In genomic region chr12:50105913-50106450, GRCh38 we compare ENCODE assay signal across 22 cellular contexts. TPM values are rescaled to one million over a fixed set of nuclear protein-coding genes. Genes with fewer than 3 reads are reported as not detected.
"Had no signal": no experiment of that assay in that cellular context is flagged by ENCODE, and none has a peak within 500 bp of the region (broad histone marks: within the 10 kb centered on the region; RNA-seq: fewer than 3 reads in every experiment).

No MANE protein-coding gene starts in this region.

- H3K4me2 ChIP-seq: smooth muscle cell had no signal

- H3K27ac Mint-ChIP-seq: activated CD4-positive, alpha-beta memory T cell treated with anti-CD3 and anti-CD28 coated beads for 36 hours; activated CD4-positive, alpha-beta T cell treated with anti-CD3 and anti-CD28 coated beads for 36 hours; activated CD8-positive, alpha-beta memory T cell treated with anti-CD3 and anti-CD28 coated beads, Interleukin-2, amount 10 ng/mL, durations not matched to agents 7 days and 5 days; activated naive CD4-positive, alpha-beta T cell treated with anti-CD3 and anti-CD28 coated beads, Interleukin-2, amount 50 U/mL, for 72 hours; activated T-cell treated with anti-CD3 and anti-CD28 coated beads, Interleukin-2, amount 50 U/mL, for 24 hours had no signal

- H3K9me3 Mint-ChIP-seq: activated CD4-positive, alpha-beta memory T cell treated with anti-CD3 and anti-CD28 coated beads for 36 hours; activated naive CD4-positive, alpha-beta T cell treated with anti-CD3 and anti-CD28 coated beads, Interleukin-2, amount 50 U/mL, for 72 hours; activated T-cell treated with anti-CD3 and anti-CD28 coated beads, Interleukin-2, amount 50 U/mL, for 24 hours; stimulated activated naive CD8-positive, alpha-beta T cell treated with anti-CD3 and anti-CD28 coated beads, Interleukin-15, amount 100 ng/mL, for 72 hours had no signal

- FAIRE-seq: pancreas had no signal

- DNase-seq: activated CD4-positive, alpha-beta memory T cell treated with anti-CD3 and anti-CD28 coated beads for 36 hours; activated CD4-positive, alpha-beta T cell treated with anti-CD3 and anti-CD28 coated beads for 36 hours; activated CD8-positive, alpha-beta memory T cell treated with anti-CD3 and anti-CD28 coated beads, Interleukin-2, amount 10 ng/mL, durations not matched to agents 7 days and 5 days; activated effector memory CD4-positive, alpha-beta T cell treated with Interleukin-2 at 50 U/mL for 16 hours; activated T-cell treated with anti-CD3 and anti-CD28 coated beads, Interleukin-2, amount 50 U/mL, for 24 hours; amniotic stem cell; body of pancreas; effector memory CD4-positive, alpha-beta T cell; foreskin keratinocyte; heart left ventricle; left cardiac atrium; pancreas; retina; stimulated activated CD4-positive, alpha-beta T cell treated with anti-CD3 and anti-CD28 coated beads, Interleukin-4, amount 100 ng/mL, for 4 hours; stimulated activated naive CD8-positive, alpha-beta T cell treated with anti-CD3 and anti-CD28 coated beads, Interleukin-15, amount 100 ng/mL, for 72 hours; T-helper 1 cell; testis; WERI-Rb-1 had no signal

- H3K27me3 Mint-ChIP-seq: activated CD4-positive, alpha-beta memory T cell treated with anti-CD3 and anti-CD28 coated beads for 36 hours; activated CD4-positive, alpha-beta T cell treated with anti-CD3 and anti-CD28 coated beads for 36 hours; activated CD8-positive, alpha-beta memory T cell treated with anti-CD3 and anti-CD28 coated beads, Interleukin-2, amount 10 ng/mL, durations not matched to agents 7 days and 5 days; activated T-cell treated with anti-CD3 and anti-CD28 coated beads, Interleukin-2, amount 50 U/mL, for 24 hours had no signal

- H3K9me3 ChIP-seq: body of pancreas, heart left ventricle, pancreas, testis had no signal

- ATAC-seq: activated CD4-positive, alpha-beta T cell treated with anti-CD3 and anti-CD28 coated beads for 36 hours; activated CD8-positive, alpha-beta memory T cell treated with anti-CD3 and anti-CD28 coated beads, Interleukin-2, amount 10 ng/mL, durations not matched to agents 7 days and 5 days; activated naive CD4-positive, alpha-beta T cell treated with anti-CD3 and anti-CD28 coated beads, Interleukin-2, amount 50 U/mL, for 72 hours; body of pancreas; foreskin keratinocyte; heart left ventricle; left cardiac atrium; pancreas; SK-N-SH treated with all-trans-retinoic acid at 6 μM for 48 hours; stimulated activated naive CD8-positive, alpha-beta T cell treated with anti-CD3 and anti-CD28 coated beads, Interleukin-15, amount 100 ng/mL, for 72 hours had no signal

- H3K4me3 Mint-ChIP-seq: activated CD4-positive, alpha-beta memory T cell treated with anti-CD3 and anti-CD28 coated beads for 36 hours; activated CD4-positive, alpha-beta T cell treated with anti-CD3 and anti-CD28 coated beads for 36 hours; activated CD8-positive, alpha-beta memory T cell treated with anti-CD3 and anti-CD28 coated beads, Interleukin-2, amount 10 ng/mL, durations not matched to agents 7 days and 5 days; activated T-cell treated with anti-CD3 and anti-CD28 coated beads, Interleukin-2, amount 50 U/mL, for 24 hours; stimulated activated naive CD8-positive, alpha-beta T cell treated with anti-CD3 and anti-CD28 coated beads, Interleukin-15, amount 100 ng/mL, for 72 hours had no signal

- H3K36me3 ChIP-seq: pancreas had no signal

- H3K4me3 ChIP-seq: body of pancreas, heart left ventricle, lung, pancreas, smooth muscle cell, testis had no signal

- H3K27me3 ChIP-seq: body of pancreas, foreskin keratinocyte, heart left ventricle, pancreas, testis had no signal

- H3K36me3 Mint-ChIP-seq: activated naive CD4-positive, alpha-beta T cell treated with anti-CD3 and anti-CD28 coated beads, Interleukin-2, amount 50 U/mL, for 72 hours had no signal

- H3K27ac ChIP-seq: body of pancreas, foreskin keratinocyte, heart left ventricle, pancreas, testis, WERI-Rb-1 had no signal

RNA-seq across cellular contexts. Expression of gene GPD1, which starts 2.2 kb away (rescaled TPM):
- total RNA-seq: smooth muscle cell had no signal
